ENCODE assay signal across 15 cellular contexts in the genomic region with DNA sequence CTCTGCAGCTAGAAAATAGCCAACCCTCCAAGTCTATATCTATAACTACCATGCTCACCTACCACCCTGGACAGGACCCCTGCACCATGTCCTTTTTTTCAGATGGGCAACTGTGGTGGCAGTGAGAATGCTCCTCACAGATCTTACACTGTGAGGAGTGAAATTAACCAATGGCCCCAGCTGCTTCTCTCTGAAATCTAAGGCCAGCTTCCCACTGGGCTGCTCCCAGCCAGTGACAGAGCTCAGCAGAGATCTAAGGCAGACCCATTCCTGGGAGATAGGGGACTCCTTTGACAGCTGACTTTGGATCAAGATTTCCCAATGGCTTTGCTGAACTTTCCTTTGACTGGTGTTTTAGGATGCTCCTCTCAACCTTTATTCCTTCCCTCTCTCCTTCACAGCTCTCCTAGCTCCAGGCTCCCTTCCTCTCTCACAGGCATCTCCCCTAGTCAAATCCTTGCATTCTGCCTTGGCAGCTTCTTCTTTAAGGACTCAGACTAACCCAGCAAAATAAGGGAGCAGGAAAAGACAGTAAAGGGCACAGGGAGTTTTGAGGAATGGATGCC. TPM values are rescaled to one million over a fixed set of nuclear protein-coding genes. Genes with fewer than 3 reads are reported as not detected.
DNase-seq lines count a peak whose midpoint lies in the region; ATAC-seq and TF ChIP-seq lines count a peak whose summit lies in the region.
"Had no signal": no experiment of that assay in that cellular context is flagged by ENCODE, and none has a peak within 500 bp of the region (broad histone marks: within the 10 kb centered on the region; RNA-seq: fewer than 3 reads in every experiment).

No MANE protein-coding gene starts in this region.

- H3K4me3 ChIP-seq in lung: no peak overlapping the region
- H3K4me3 ChIP-seq in subcutaneous abdominal adipose tissue (ENCODE audit: low read depth in 1 of 5, low read length in 5 of 5): no peak overlapping the region
- H3K4me3 ChIP-seq: SK-N-MC, testis had no signal

- H3K4me1 ChIP-seq in lung (ENCODE audit: control insufficient read depth in 2 of 2, insufficient read depth in 2 of 2, low read length in 2 of 2): peaks cover 0 to 19% of the 10 kb centered on the region in 2 donors
- H3K4me1 ChIP-seq in subcutaneous abdominal adipose tissue (ENCODE audit: control insufficient read depth in 5 of 5, insufficient read depth in 5 of 5, low read length in 5 of 5): peaks cover 3 to 58% (median 21%) of the 10 kb centered on the region in 5 donors

- H3K9ac ChIP-seq in subcutaneous abdominal adipose tissue (ENCODE audit: low read length in 5 of 5): no peak overlapping the region

- no peaks in the 10 kb centered on the region for H3K27me3 Mint-ChIP-seq in activated naive CD8-positive, alpha-beta T cell
- H3K27me3 Mint-ChIP-seq in activated naive CD8-positive, alpha-beta T cell treated with anti-CD3 and anti-CD28 coated beads, Interleukin-2, amount 50 U/mL, for 24 hours: no peaks in the 10 kb centered on the region
- H3K27me3 Mint-ChIP-seq in T-helper 17 cell: peaks cover 4% of the 10 kb centered on the region

- no peak for DNase-seq in activated naive CD8-positive, alpha-beta T cell treated with anti-CD3 and anti-CD28 coated beads, Interleukin-2, amount 50 U/mL, for 24 hours
- DNase-seq in T-helper 17 cell: no peak
- DNase-seq in lung (ENCODE audit: low spot score): no peak
- no peak for DNase-seq in SW 1271 (lab: John Stamatoyannopoulos, UW)
- DNase-seq in cerebellar nuclear complex (lab: John Stamatoyannopoulos, UW): no peak
- DNase-seq in NK-92 (lab: John Stamatoyannopoulos, UW; ENCODE audit: unreplicated experiment): no peak
- DNase-seq: DMS153, glutamatergic neuron, NCI-H1930, NCI-H510A, PC-3, testis had no signal

- H3K27ac ChIP-seq in lung (ENCODE audit: low read depth in 1 of 2, low read length in 1 of 2) (peak overlapping the region; percentile 11 to 47), subcutaneous abdominal adipose tissue (ENCODE audit: low read depth, low read length) (peak overlapping the region; percentile 71)
- H3K27ac ChIP-seq: SK-N-MC, testis had no signal

- peaks cover 25% of the 10 kb centered on the region for H3K4me1 Mint-ChIP-seq in activated naive CD8-positive, alpha-beta T cell (ENCODE audit: low read depth)
- peaks cover 28% of the 10 kb centered on the region for H3K4me1 Mint-ChIP-seq in activated naive CD8-positive, alpha-beta T cell treated with anti-CD3 and anti-CD28 coated beads, Interleukin-2, amount 50 U/mL, for 24 hours
- peaks cover 24% of the 10 kb centered on the region for H3K4me1 Mint-ChIP-seq in T-helper 17 cell

- H3K27me3 ChIP-seq in lung (ENCODE audit: control insufficient read depth, insufficient read depth): no peaks in the 10 kb centered on the region
- peaks cover 0 to 4% (median 0%) of the 10 kb centered on the region in 5 donors for H3K27me3 ChIP-seq in subcutaneous abdominal adipose tissue (ENCODE audit: control insufficient read depth in 5 of 5, insufficient read depth in 4 of 5, low read length in 5 of 5)
- H3K27me3 ChIP-seq: testis had no signal

- no peak overlapping the region for H3K27ac Mint-ChIP-seq in activated naive CD8-positive, alpha-beta T cell
- H3K27ac Mint-ChIP-seq in activated naive CD8-positive, alpha-beta T cell treated with anti-CD3 and anti-CD28 coated beads, Interleukin-2, amount 50 U/mL, for 24 hours: no peak overlapping the region
- H3K27ac Mint-ChIP-seq in T-helper 17 cell: peak overlapping the region; percentile 24

- no peaks in the 10 kb centered on the region for H3K9me3 Mint-ChIP-seq in activated naive CD8-positive, alpha-beta T cell (ENCODE audit: low read depth)
- H3K9me3 Mint-ChIP-seq in activated naive CD8-positive, alpha-beta T cell treated with anti-CD3 and anti-CD28 coated beads, Interleukin-2, amount 50 U/mL, for 24 hours: no peaks in the 10 kb centered on the region

- no peak for ATAC-seq in activated naive CD8-positive, alpha-beta T cell treated with anti-CD3 and anti-CD28 coated beads, Interleukin-2, amount 50 U/mL, for 24 hours
- no peak for ATAC-seq in T-helper 17 cell
- ATAC-seq in lung (ENCODE audit: insufficient read depth, low FRiP score): no peak
- ATAC-seq: PC-3 had no signal

- H3K36me3 ChIP-seq in lung (ENCODE audit: control insufficient read depth in 2 of 2, insufficient read depth in 2 of 2, low read length in 2 of 2) (no peaks in the 10 kb centered on the region), subcutaneous abdominal adipose tissue (ENCODE audit: control insufficient read depth in 5 of 5, insufficient read depth in 5 of 5, low read length in 5 of 5) (peaks cover 0 to 6% (median 0%) of the 10 kb centered on the region in 5 donors)

- H3K4me3 Mint-ChIP-seq in activated naive CD8-positive, alpha-beta T cell: peak overlapping the region; percentile 32
- no peak overlapping the region for H3K4me3 Mint-ChIP-seq in activated naive CD8-positive, alpha-beta T cell treated with anti-CD3 and anti-CD28 coated beads, Interleukin-2, amount 50 U/mL, for 24 hours
- no peak overlapping the region for H3K4me3 Mint-ChIP-seq in T-helper 17 cell

- no peaks in the 10 kb centered on the region for H3K9me3 ChIP-seq in T-helper 17 cell (ENCODE audit: control insufficient read depth, low read length, poor library complexity, severe bottlenecking)
- peaks cover 0 to 2% of the 10 kb centered on the region in 2 donors for H3K9me3 ChIP-seq in lung (ENCODE audit: control insufficient read depth in 2 of 2, insufficient read depth in 1 of 2, low read length in 1 of 2)
- H3K9me3 ChIP-seq in subcutaneous abdominal adipose tissue (ENCODE audit: control insufficient read depth in 5 of 5, low read length in 5 of 5): no peaks in the 10 kb centered on the region
- H3K9me3 ChIP-seq: testis had no signal

- TF ChIP-seq CTCF in lung (IDR thresholded peaks at IDR 0.05; ENCODE audit: control extremely low read depth, extremely low read depth): no peak

- peaks cover 3% of the 10 kb centered on the region for H3K36me3 Mint-ChIP-seq in activated naive CD8-positive, alpha-beta T cell
- H3K36me3 Mint-ChIP-seq in activated naive CD8-positive, alpha-beta T cell treated with anti-CD3 and anti-CD28 coated beads, Interleukin-2, amount 50 U/mL, for 24 hours (ENCODE audit: low read depth): no peaks in the 10 kb centered on the region
- H3K36me3 Mint-ChIP-seq in T-helper 17 cell (ENCODE audit: low read depth): no peaks in the 10 kb centered on the region

RNA-seq across cellular contexts. Expression of a gene that starts 1.6 kb away (rescaled TPM):
- total RNA-seq in T-helper 17 cell (1 to 10 TPM; 1.3 to 3.2 TPM), lung (10 to 100 TPM; 20.5 to 26.6 TPM)
- 10 to 100 TPM; 15.7 to 19.0 TPM for polyA plus RNA-seq in lung

RNA-seq across cellular contexts. Expression of a gene that starts 32.5 kb away (rescaled TPM):
- total RNA-seq in T-helper 17 cell (10 to 100 TPM; 77.6 to 82.2 TPM), lung (10 to 100 TPM; 20.3 to 23.2 TPM)
- 10 to 100 TPM; 12.2 to 15.0 TPM for polyA plus RNA-seq in lung

RNA-seq across cellular contexts. Expression of a gene that starts 46.9 kb away (rescaled TPM):
- total RNA-seq in T-helper 17 cell (10 to 100 TPM; 17.2 to 17.8 TPM), lung (1 to 10 TPM; 1.2 to 6.5 TPM)
- polyA plus RNA-seq in lung: 1 to 10 TPM; 5.9 to 6.9 TPM

RNA-seq across cellular contexts. Expression of a gene that starts 47.0 kb away (rescaled TPM):
- 10 to 100 TPM; 67.7 to 79.2 TPM for total RNA-seq in T-helper 17 cell
- total RNA-seq in lung: 10 to 100 TPM; 52.3 to 62.5 TPM
- polyA plus RNA-seq in lung: 10 to 100 TPM; 35.1 to 41.2 TPM

Comparison
In these comparisons a context has a peak if more than half of its experiments do, and no peak if none do; other contexts are left out.
1. RNA of a gene that starts 1.6 kb away (total RNA-seq): 20.5 to 26.6 TPM in lung; 1.3 to 3.2 TPM in T-helper 17 cell; every median in the first group is over 4 times any median in the second.